8 cellular contexts compared by ENCODE assay signal in the genomic region with DNA sequence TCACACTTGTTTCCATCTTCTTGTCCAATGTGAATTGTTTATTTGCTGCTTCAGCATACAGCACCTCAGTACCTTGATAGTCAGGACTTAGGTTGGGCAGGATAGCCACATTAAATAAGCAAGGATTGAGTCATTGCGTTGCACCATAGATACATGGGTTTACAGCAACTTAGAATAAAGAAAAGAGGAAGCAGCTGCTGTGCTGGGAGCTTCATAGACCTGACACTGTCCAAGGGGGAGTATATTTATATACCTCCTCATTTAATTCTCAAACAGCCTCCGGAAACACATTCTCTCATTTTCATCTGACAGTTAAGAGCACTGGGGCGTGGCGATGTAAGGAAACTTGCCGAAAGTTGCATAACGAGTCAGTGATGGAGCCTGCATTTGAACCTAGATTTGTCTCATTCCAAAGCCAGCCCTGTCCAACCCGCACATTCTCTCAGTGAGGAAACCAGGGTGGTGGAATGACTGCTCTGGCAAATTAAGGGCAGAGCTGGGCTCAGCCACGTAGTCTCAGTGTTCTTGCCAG. TPM values are rescaled to one million over a fixed set of nuclear protein-coding genes. Genes with fewer than 3 reads are reported as not detected.
DNase-seq lines count a peak whose midpoint lies in the region; ATAC-seq and TF ChIP-seq lines count a peak whose summit lies in the region.

No MANE protein-coding gene starts in this region.

- no peak overlapping the region for H2BK20ac ChIP-seq in IMR-90 (ENCODE audit: low read depth, low read length)

- no peak overlapping the region for H2BK15ac ChIP-seq in IMR-90 (ENCODE audit: low read depth, low read length)

- H4K8ac ChIP-seq in IMR-90 (ENCODE audit: low read depth in 2 of 2, low read length in 2 of 2), result no peak overlapping the region

- H2BK5ac ChIP-seq in IMR-90 (ENCODE audit: low read depth, low read length, poor library complexity, severe bottlenecking), result no peak overlapping the region

- CTCF ChIA-PET in IMR-90 (lab: Yijun Ruan, JAX), result interaction anchor here (0.6 kb wide), 1 partner anchor 8 kb away, joined by 6 read pairs; no protein-coding TSS in a partner anchor
- CTCF ChIA-PET in activated CD4-positive, alpha-beta T cell treated with anti-CD3 and anti-CD28 coated beads, Interleukin-2, amount 10 ng/mL, durations not matched to agents 7 days and 5 days (lab: Charles Lee), result interaction anchor here (0.6 to 1.7 kb wide), 5 partner anchors 9 to 283 kb away, joined by 3 to 5 read pairs (median 3); no protein-coding TSS in a partner anchor

- H3K18ac ChIP-seq in IMR-90 (ENCODE audit: low read depth, low read length), result no peak overlapping the region

- H3K14ac ChIP-seq in IMR-90 (replicated peaks; ENCODE audit: low read depth, low read length), result no peak overlapping the region; the same call in 1 of the 2 replicates

- peaks cover 10% of the 10 kb centered on the region for H3K36me3 Mint-ChIP-seq in activated CD4-positive, alpha-beta T cell treated with anti-CD3 and anti-CD28 coated beads, Interleukin-2, amount 10 ng/mL, durations not matched to agents 7 days and 5 days (ENCODE audit: low read depth)

- no peak for TF ChIP-seq CTCF in IMR-90 (conservative IDR thresholded peaks at IDR 0.05; ENCODE audit: low read depth, low read length)
- TF ChIP-seq CTCF in lower lobe of right lung (IDR thresholded peaks at IDR 0.05), result no peak

- H4K5ac ChIP-seq in IMR-90 (ENCODE audit: low read depth, low read length), result no peak overlapping the region

- H3K27me3 ChIP-seq in IMR-90 (ENCODE audit: control insufficient read depth, insufficient read depth, low read length) (no peaks in the 10 kb centered on the region), lower lobe of right lung (ENCODE audit: low read depth) (no peaks in the 10 kb centered on the region)

- H4K91ac ChIP-seq in IMR-90 (ENCODE audit: insufficient read depth, low read depth, low read length), result no peak overlapping the region

- H3K4me3 Mint-ChIP-seq in activated CD4-positive, alpha-beta T cell treated with anti-CD3 and anti-CD28 coated beads, Interleukin-2, amount 10 ng/mL, durations not matched to agents 7 days and 5 days, result peak overlapping the region; percentile 59

- peak overlapping the region; percentile 95 for H3K27ac Mint-ChIP-seq in activated CD4-positive, alpha-beta T cell treated with anti-CD3 and anti-CD28 coated beads, Interleukin-2, amount 10 ng/mL, durations not matched to agents 7 days and 5 days

- in situ Hi-C loops in IMR-90 (cut with MboI; ENCODE audit: low sequenced_read_pairs), result loop anchor here (25.0 kb wide), 1 partner anchor 490 kb away; the partner anchor contains the start of gene CLMP

- no peak overlapping the region for H3K9ac ChIP-seq in IMR-90 (ENCODE audit: low read depth, low read length)

- no peak overlapping the region for H2AK5ac ChIP-seq in IMR-90 (ENCODE audit: low read depth, low read length)

- H3K27ac ChIP-seq in IMR-90 (ENCODE audit: insufficient read depth, low read length), result 0 out of 2 replicates have a peak overlapping the region, but pooled peaks have one; percentile 5
- H3K27ac ChIP-seq in lower lobe of right lung, result peak overlapping the region; percentile 18

- H3K9me1 ChIP-seq in IMR-90 (ENCODE audit: insufficient read depth, low read length), result peaks cover 19% of the 10 kb centered on the region

- H3K4me1 ChIP-seq in IMR-90 (ENCODE audit: control insufficient read depth, insufficient read depth, low read length) (peaks cover 4% of the 10 kb centered on the region), lower lobe of right lung (peaks cover 12% of the 10 kb centered on the region)

- TF ChIP-seq RAD21 in IMR-90 (IDR thresholded peaks at IDR 0.05; ENCODE audit: low read length), result no peak

- peak overlapping the region; percentile 13 for H2AFZ ChIP-seq in IMR-90 (replicated peaks; ENCODE audit: low read length, poor library complexity)

- H3K23ac ChIP-seq in IMR-90 (ENCODE audit: low read depth, low read length), result no peak overlapping the region

- intact Hi-C loops in IMR-90 (cut with micrococcal nuclease), result no loop called here
- intact Hi-C loops in lower lobe of right lung (cut with DNase I), result no loop called here

- peaks cover 40 to 83% of the 10 kb centered on the region in 2 experiments for H3K79me1 ChIP-seq in IMR-90 (ENCODE audit: low read depth in 1 of 2, low read length in 2 of 2)

- dilution Hi-C loops in IMR-90 (cut with HindIII; ENCODE audit: low sequenced_read_pairs, unreplicated experiment), result no loop called here

- TF ChIP-seq POLR2A in IMR-90 (IDR thresholded peaks at IDR 0.05; ENCODE audit: low read depth, low read length), result no peak

- peak; percentile 76 for ATAC-seq in GM21423 (IDR thresholded peaks at IDR 0.05; ENCODE audit: unreplicated experiment)
- ATAC-seq in IMR-90 (ENCODE audit: low read depth), result peak; percentile 92
- ATAC-seq in lower lobe of right lung, result peak; percentile 77 to 85

- H3K4me1 Mint-ChIP-seq in activated CD4-positive, alpha-beta T cell treated with anti-CD3 and anti-CD28 coated beads, Interleukin-2, amount 10 ng/mL, durations not matched to agents 7 days and 5 days, result peaks cover 56% of the 10 kb centered on the region

- BruUV-seq in IMR-90 (replicated peaks; lab: Mats Ljungman, UMichigan), result no TSS peak

- no peak overlapping the region for H3K56ac ChIP-seq in IMR-90 (ENCODE audit: extremely low read depth, insufficient read depth, low read length)

- no peaks in the 10 kb centered on the region for H3K36me3 ChIP-seq in IMR-90 (ENCODE audit: control insufficient read depth, insufficient read depth, low read length)
- no peaks in the 10 kb centered on the region for H3K36me3 ChIP-seq in lower lobe of right lung

- H3K4me3 ChIP-seq in IMR-90 (ENCODE audit: insufficient read depth, low read depth, low read length), result no peak overlapping the region
- no peak overlapping the region for H3K4me3 ChIP-seq in lower lobe of right lung

- peaks cover 3% of the 10 kb centered on the region for H3K27me3 Mint-ChIP-seq in activated CD4-positive, alpha-beta T cell treated with anti-CD3 and anti-CD28 coated beads, Interleukin-2, amount 10 ng/mL, durations not matched to agents 7 days and 5 days

- H3K9me3 ChIP-seq in IMR-90 (ENCODE audit: control insufficient read depth, insufficient read depth, low read length) (no peaks in the 10 kb centered on the region), lower lobe of right lung (no peaks in the 10 kb centered on the region)

- peaks cover 15% of the 10 kb centered on the region for H4K20me1 ChIP-seq in IMR-90 (ENCODE audit: insufficient read depth, low read length)

- peak; percentile 100 for DNase-seq in GF-D8 (lab: John Stamatoyannopoulos, UW)
- DNase-seq in IMR-90, result peak; percentile 84
- peak; percentile 59 for DNase-seq in activated CD4-positive, alpha-beta T cell treated with anti-CD3 and anti-CD28 coated beads, Interleukin-2, amount 10 ng/mL, durations not matched to agents 7 days and 5 days
- DNase-seq in lower lobe of right lung, result no peak
- DNase-seq in foreskin melanocyte, result no peak
- no peak for DNase-seq in NCI-H2081 (lab: John Stamatoyannopoulos, UW)
- DNase-seq in NCI-H2227 treated with DMSO at 0.1 percent for 48 hours (lab: John Stamatoyannopoulos, UW), result no peak

- no peak overlapping the region for H2BK120ac ChIP-seq in IMR-90 (ENCODE audit: low read depth, low read length)

- H2AK9ac ChIP-seq in IMR-90 (replicated peaks; ENCODE audit: low read depth, low read length, poor library complexity), result no peak overlapping the region

- H3K9me3 Mint-ChIP-seq in activated CD4-positive, alpha-beta T cell treated with anti-CD3 and anti-CD28 coated beads, Interleukin-2, amount 10 ng/mL, durations not matched to agents 7 days and 5 days, result no peaks in the 10 kb centered on the region

- 100% methylated on average over 2 of the region's 8 CpGs; no CpG with 5 or more reads in 1 of the 2 experiments for WGBS in IMR-90 (ENCODE audit: extremely low coverage in 2 of 2, insufficient read length in 1 of 2), 2 experiments

- H3K4ac ChIP-seq in IMR-90 (ENCODE audit: low read depth, low read length), result no peak overlapping the region

- no peak overlapping the region for H3K4me2 ChIP-seq in IMR-90 (ENCODE audit: low read depth, low read length)

- POLR2A ChIA-PET in IMR-90 (lab: Charles Lee; ENCODE audit: unreplicated experiment), result no interaction called here
- POLR2A ChIA-PET in activated CD4-positive, alpha-beta T cell treated with anti-CD3 and anti-CD28 coated beads, Interleukin-2, amount 10 ng/mL, durations not matched to agents 7 days and 5 days (lab: Charles Lee), result interaction anchor here (0.7 kb wide), 1 partner anchor 97 kb away, joined by 3 read pairs; no protein-coding TSS in a partner anchor

TF ChIP-seq in IMR-90, 13 proteins besides CTCF, POLR2A, EP300 and RAD21 (continues in another document):
- TF ChIP-seq CHD1 (IDR thresholded peaks at IDR 0.05; ENCODE audit: low read depth, low read length), result no peak
- no peak for TF ChIP-seq NFE2L2 (IDR thresholded peaks at IDR 0.05; ENCODE audit: low read depth, low read length)
- TF ChIP-seq RCOR1 (IDR thresholded peaks at IDR 0.05; ENCODE audit: insufficient replicate concordance, low read length), result no peak
- no peak for TF ChIP-seq MAZ (IDR thresholded peaks at IDR 0.05; ENCODE audit: borderline replicate concordance, low read depth, low read length)
- TF ChIP-seq CEBPB (IDR thresholded peaks at IDR 0.05; ENCODE audit: low read depth, low read length), result peak; percentile 94
- no peak for TF ChIP-seq USF2 (IDR thresholded peaks at IDR 0.05; ENCODE audit: low read depth, low read length)
- no peak for TF ChIP-seq SMC3 (IDR thresholded peaks at IDR 0.05; ENCODE audit: low read depth, low read length)
- TF ChIP-seq MXI1 (IDR thresholded peaks at IDR 0.05; ENCODE audit: borderline replicate concordance, low read depth, low read length), result no peak
- peak; percentile 78 for TF ChIP-seq MAFK (IDR thresholded peaks at IDR 0.05; ENCODE audit: low read depth, low read length)
- TF ChIP-seq FOS (IDR thresholded peaks at IDR 0.05; ENCODE audit: low read depth, low read length), result peak; percentile 39; the same call in 1 of the 2 replicates

RNA-seq across cellular contexts. Expression of gene UBASH3B, which starts 42.2 kb away (rescaled TPM):
- 48.0 and 48.6 TPM in 2 replicates for total RNA-seq in IMR-90 (2012; rRNA removed)
- polyA plus RNA-seq in IMR-90 (2012; rRNA removed), result 27.2 and 28.5 TPM in 2 replicates
- 21.2 and 31.1 TPM in 2 replicates for polyA plus RNA-seq in IMR-90 (2012; cell fraction: cytosol; rRNA removed)
- 23.4 and 27.3 TPM in 2 replicates for polyA plus RNA-seq in IMR-90 (2012; cell fraction: nucleus; rRNA removed; ENCODE audit: low replicate concordance)
- 10 to 100 TPM; 15.2 to 15.8 TPM for total RNA-seq in activated CD4-positive, alpha-beta T cell treated with anti-CD3 and anti-CD28 coated beads, Interleukin-2, amount 10 ng/mL, durations not matched to agents 7 days and 5 days
- 64.7 TPM for total RNA-seq in lower lobe of right lung

Comparison
In these comparisons a context has a peak if more than half of its experiments do, and no peak if none do; other contexts are left out.
1. DNase-seq: peak in GF-D8 (single experiment), IMR-90 (single experiment) and activated CD4-positive, alpha-beta T cell treated with anti-CD3 and anti-CD28 coated beads, Interleukin-2, amount 10 ng/mL, durations not matched to agents 7 days and 5 days (single experiment); none in lower lobe of right lung (single experiment), foreskin melanocyte (single experiment), NCI-H2081 (0 of 2) and NCI-H2227 treated with DMSO at 0.1 percent for 48 hours (single experiment).
2. Peak in every context shown above with its lines, with median percentiles within 50 percentile points of each other: ATAC-seq.